Comparison of ENCODE assay signal across 26 cellular contexts in the genomic region with DNA sequence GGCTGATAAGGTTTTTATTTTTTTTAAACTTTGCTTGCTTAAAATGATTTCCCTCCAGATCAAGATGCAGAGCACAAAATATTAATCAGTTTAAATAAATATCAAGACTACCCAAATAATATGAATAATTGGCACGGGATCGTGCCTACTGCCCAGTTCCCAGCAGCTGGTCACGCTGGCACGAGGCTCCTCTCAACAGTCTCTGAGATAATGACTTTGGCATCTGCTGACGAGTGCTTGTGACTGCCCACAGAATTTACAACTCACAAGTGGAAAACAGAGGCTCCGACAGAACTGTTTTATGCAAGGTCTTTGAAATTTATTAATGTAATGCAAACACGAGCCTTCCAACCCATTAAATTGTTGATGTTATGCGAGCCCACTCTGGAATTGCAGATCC.
DNase-seq lines count a peak whose midpoint lies in the region; ATAC-seq, FAIRE-seq and TF ChIP-seq lines count a peak whose summit lies in the region.
"Had no signal": no experiment of that assay in that cellular context is flagged by ENCODE, and none has a peak within 500 bp of the region (broad histone marks: within the 10 kb centered on the region; RNA-seq: fewer than 3 reads in every experiment).

No MANE protein-coding gene starts in this region.

- DNase-seq in NCI-H1105 treated with DMSO at 0.1 percent for 48 hours (lab: John Stamatoyannopoulos, UW) = peak; percentile 77
- DNase-seq in WTC11 (ENCODE audit: low spot score) = no peak
- DNase-seq in hippocampal formation (lab: John Stamatoyannopoulos, UW) = peak; percentile 27 to 46
- no peak for DNase-seq in upper lobe of right lung
- no peak for DNase-seq in HTR-8/SVneo (ENCODE audit: insufficient read length, low spot score)
- no peak for DNase-seq in HT-29 (ENCODE audit: low spot score)
- no peak for DNase-seq in AG08396 (ENCODE audit: low spot score)
- DNase-seq: activated B cell treated with CpG ODN at 0.5 μM for 24 hours; activated CD4-positive, alpha-beta memory T cell treated with anti-CD3 and anti-CD28 coated beads for 36 hours; activated T-cell treated with anti-CD3 and anti-CD28 coated beads, Interleukin-2, amount 50 U/mL, for 1 hour; central memory CD4-positive, alpha-beta T cell; EL; foreskin fibroblast; Kasumi-1; naive B cell; NCI-H1417 treated with DMSO at 0.1 percent for 48 hours; NCI-H2227 treated with DMSO at 0.1 percent for 48 hours; ovary; SK-N-SH; stimulated activated CD4-positive, alpha-beta T cell treated with anti-CD3 and anti-CD28 coated beads, Interleukin-2, amount 100 ng/mL, for 24 hours; stimulated activated naive CD4-positive, alpha-beta T cell; tibial artery had no signal

- H3K9me3 ChIP-seq in upper lobe of right lung = no peaks in the 10 kb centered on the region
- H3K9me3 ChIP-seq: ovary, SK-N-SH, tibial artery had no signal

- H3K4me3 Mint-ChIP-seq in WTC11 = no peak overlapping the region
- H3K4me3 Mint-ChIP-seq: activated B cell treated with CpG ODN at 0.5 μM for 24 hours; activated CD4-positive, alpha-beta memory T cell treated with anti-CD3 and anti-CD28 coated beads for 36 hours; naive B cell had no signal

- intact Hi-C loops in upper lobe of right lung (cut with DNase I) = no loop called here

- no peak overlapping the region for H3K27ac ChIP-seq in upper lobe of right lung
- H3K27ac ChIP-seq: ovary, tibial artery had no signal

- H3K4me1 ChIP-seq in upper lobe of right lung = no peaks in the 10 kb centered on the region
- H3K4me1 ChIP-seq: tibial artery had no signal

- H3K27me3 Mint-ChIP-seq in WTC11 (ENCODE audit: low read depth) = peaks cover 8% of the 10 kb centered on the region
- H3K27me3 Mint-ChIP-seq: activated B cell treated with CpG ODN at 0.5 μM for 24 hours; activated CD4-positive, alpha-beta memory T cell treated with anti-CD3 and anti-CD28 coated beads for 36 hours; naive B cell had no signal

- H3K27me3 ChIP-seq in upper lobe of right lung = no peaks in the 10 kb centered on the region
- H3K27me3 ChIP-seq: dorsolateral prefrontal cortex, ovary, tibial artery had no signal

- TF ChIP-seq CTCF in WTC11 (IDR thresholded peaks at IDR 0.05) = no peak
- no peak for TF ChIP-seq CTCF in upper lobe of right lung (IDR thresholded peaks at IDR 0.05)

- H3K4me1 Mint-ChIP-seq in WTC11 = peaks cover 16% of the 10 kb centered on the region
- H3K4me1 Mint-ChIP-seq: activated B cell treated with CpG ODN at 0.5 μM for 24 hours, naive B cell had no signal

- POLR2A ChIA-PET in WTC11 (lab: Charles Lee) = no interaction called here

- no peak overlapping the region for H3K4me3 ChIP-seq in upper lobe of right lung
- H3K4me3 ChIP-seq: ovary, tibial artery had no signal

- CTCF ChIA-PET in WTC11 (lab: Charles Lee) = no interaction called here

- no peak for FAIRE-seq in HTR-8/SVneo (lab: Jason Lieb, UNC)
- FAIRE-seq: keratinocyte, RCC 7860 had no signal

- ATAC-seq in WTC11 = no peak
- ATAC-seq in upper lobe of right lung = peak; percentile 35
- ATAC-seq: HCT116 had no signal

- H3K27ac Mint-ChIP-seq in WTC11 = peak overlapping the region; percentile 61; the same call in 1 of the 2 replicates
- H3K27ac Mint-ChIP-seq: activated B cell treated with CpG ODN at 0.5 μM for 24 hours; activated CD4-positive, alpha-beta memory T cell treated with anti-CD3 and anti-CD28 coated beads for 36 hours; naive B cell had no signal

- no peaks in the 10 kb centered on the region for H3K36me3 ChIP-seq in upper lobe of right lung
- H3K36me3 ChIP-seq: ovary, tibial artery had no signal

- no peaks in the 10 kb centered on the region for H3K9me3 Mint-ChIP-seq in WTC11
- H3K9me3 Mint-ChIP-seq: activated CD4-positive, alpha-beta memory T cell treated with anti-CD3 and anti-CD28 coated beads for 36 hours had no signal

- no peaks in the 10 kb centered on the region for H3K36me3 Mint-ChIP-seq in WTC11
- H3K36me3 Mint-ChIP-seq: activated CD4-positive, alpha-beta memory T cell treated with anti-CD3 and anti-CD28 coated beads for 36 hours; naive B cell had no signal

TF ChIP-seq in WTC11, 78 proteins besides CTCF, POLR2A, EP300 and RAD21:
- TF ChIP-seq NR2C2 (CRISPR knock-in tag; IDR thresholded peaks at IDR 0.05) = no peak
- TF ChIP-seq, protein P1, sequence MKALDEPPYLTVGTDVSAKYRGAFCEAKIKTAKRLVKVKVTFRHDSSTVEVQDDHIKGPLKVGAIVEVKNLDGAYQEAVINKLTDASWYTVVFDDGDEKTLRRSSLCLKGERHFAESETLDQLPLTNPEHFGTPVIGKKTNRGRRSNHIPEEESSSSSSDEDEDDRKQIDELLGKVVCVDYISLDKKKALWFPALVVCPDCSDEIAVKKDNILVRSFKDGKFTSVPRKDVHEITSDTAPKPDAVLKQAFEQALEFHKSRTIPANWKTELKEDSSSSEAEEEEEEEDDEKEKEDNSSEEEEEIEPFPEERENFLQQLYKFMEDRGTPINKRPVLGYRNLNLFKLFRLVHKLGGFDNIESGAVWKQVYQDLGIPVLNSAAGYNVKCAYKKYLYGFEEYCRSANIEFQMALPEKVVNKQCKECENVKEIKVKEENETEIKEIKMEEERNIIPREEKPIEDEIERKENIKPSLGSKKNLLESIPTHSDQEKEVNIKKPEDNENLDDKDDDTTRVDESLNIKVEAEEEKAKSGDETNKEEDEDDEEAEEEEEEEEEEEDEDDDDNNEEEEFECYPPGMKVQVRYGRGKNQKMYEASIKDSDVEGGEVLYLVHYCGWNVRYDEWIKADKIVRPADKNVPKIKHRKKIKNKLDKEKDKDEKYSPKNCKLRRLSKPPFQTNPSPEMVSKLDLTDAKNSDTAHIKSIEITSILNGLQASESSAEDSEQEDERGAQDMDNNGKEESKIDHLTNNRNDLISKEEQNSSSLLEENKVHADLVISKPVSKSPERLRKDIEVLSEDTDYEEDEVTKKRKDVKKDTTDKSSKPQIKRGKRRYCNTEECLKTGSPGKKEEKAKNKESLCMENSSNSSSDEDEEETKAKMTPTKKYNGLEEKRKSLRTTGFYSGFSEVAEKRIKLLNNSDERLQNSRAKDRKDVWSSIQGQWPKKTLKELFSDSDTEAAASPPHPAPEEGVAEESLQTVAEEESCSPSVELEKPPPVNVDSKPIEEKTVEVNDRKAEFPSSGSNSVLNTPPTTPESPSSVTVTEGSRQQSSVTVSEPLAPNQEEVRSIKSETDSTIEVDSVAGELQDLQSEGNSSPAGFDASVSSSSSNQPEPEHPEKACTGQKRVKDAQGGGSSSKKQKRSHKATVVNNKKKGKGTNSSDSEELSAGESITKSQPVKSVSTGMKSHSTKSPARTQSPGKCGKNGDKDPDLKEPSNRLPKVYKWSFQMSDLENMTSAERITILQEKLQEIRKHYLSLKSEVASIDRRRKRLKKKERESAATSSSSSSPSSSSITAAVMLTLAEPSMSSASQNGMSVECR (CRISPR knock-in tag; IDR thresholded peaks at IDR 0.05; ENCODE audit: borderline replicate concordance) = no peak
- TF ChIP-seq CREM (CRISPR knock-in tag; IDR thresholded peaks at IDR 0.05) = no peak
- TF ChIP-seq HMGA2 (CRISPR knock-in tag; IDR thresholded peaks at IDR 0.05) = no peak
- TF ChIP-seq, protein P2, sequence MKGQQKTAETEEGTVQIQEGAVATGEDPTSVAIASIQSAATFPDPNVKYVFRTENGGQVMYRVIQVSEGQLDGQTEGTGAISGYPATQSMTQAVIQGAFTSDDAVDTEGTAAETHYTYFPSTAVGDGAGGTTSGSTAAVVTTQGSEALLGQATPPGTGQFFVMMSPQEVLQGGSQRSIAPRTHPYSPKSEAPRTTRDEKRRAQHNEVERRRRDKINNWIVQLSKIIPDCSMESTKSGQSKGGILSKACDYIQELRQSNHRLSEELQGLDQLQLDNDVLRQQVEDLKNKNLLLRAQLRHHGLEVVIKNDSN (CRISPR knock-in tag; IDR thresholded peaks at IDR 0.05) = no peak
- TF ChIP-seq ZNF219 (CRISPR knock-in tag; IDR thresholded peaks at IDR 0.05; ENCODE audit: borderline replicate concordance) = no peak
- TF ChIP-seq SOX15 (CRISPR knock-in tag; IDR thresholded peaks at IDR 0.05) = no peak
- TF ChIP-seq, protein P3, sequence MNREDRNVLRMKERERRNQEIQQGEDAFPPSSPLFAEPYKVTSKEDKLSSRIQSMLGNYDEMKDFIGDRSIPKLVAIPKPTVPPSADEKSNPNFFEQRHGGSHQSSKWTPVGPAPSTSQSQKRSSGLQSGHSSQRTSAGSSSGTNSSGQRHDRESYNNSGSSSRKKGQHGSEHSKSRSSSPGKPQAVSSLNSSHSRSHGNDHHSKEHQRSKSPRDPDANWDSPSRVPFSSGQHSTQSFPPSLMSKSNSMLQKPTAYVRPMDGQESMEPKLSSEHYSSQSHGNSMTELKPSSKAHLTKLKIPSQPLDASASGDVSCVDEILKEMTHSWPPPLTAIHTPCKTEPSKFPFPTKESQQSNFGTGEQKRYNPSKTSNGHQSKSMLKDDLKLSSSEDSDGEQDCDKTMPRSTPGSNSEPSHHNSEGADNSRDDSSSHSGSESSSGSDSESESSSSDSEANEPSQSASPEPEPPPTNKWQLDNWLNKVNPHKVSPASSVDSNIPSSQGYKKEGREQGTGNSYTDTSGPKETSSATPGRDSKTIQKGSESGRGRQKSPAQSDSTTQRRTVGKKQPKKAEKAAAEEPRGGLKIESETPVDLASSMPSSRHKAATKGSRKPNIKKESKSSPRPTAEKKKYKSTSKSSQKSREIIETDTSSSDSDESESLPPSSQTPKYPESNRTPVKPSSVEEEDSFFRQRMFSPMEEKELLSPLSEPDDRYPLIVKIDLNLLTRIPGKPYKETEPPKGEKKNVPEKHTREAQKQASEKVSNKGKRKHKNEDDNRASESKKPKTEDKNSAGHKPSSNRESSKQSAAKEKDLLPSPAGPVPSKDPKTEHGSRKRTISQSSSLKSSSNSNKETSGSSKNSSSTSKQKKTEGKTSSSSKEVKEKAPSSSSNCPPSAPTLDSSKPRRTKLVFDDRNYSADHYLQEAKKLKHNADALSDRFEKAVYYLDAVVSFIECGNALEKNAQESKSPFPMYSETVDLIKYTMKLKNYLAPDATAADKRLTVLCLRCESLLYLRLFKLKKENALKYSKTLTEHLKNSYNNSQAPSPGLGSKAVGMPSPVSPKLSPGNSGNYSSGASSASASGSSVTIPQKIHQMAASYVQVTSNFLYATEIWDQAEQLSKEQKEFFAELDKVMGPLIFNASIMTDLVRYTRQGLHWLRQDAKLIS (CRISPR knock-in tag; IDR thresholded peaks at IDR 0.05; ENCODE audit: borderline replicate concordance) = no peak
- TF ChIP-seq, protein P4, sequence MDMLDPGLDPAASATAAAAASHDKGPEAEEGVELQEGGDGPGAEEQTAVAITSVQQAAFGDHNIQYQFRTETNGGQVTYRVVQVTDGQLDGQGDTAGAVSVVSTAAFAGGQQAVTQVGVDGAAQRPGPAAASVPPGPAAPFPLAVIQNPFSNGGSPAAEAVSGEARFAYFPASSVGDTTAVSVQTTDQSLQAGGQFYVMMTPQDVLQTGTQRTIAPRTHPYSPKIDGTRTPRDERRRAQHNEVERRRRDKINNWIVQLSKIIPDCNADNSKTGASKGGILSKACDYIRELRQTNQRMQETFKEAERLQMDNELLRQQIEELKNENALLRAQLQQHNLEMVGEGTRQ (CRISPR knock-in tag; IDR thresholded peaks at IDR 0.05) = no peak
TF ChIP-seq in WTC11: peak in this region for 0.

Comparison
In these comparisons a context has a peak if more than half of its experiments do, and no peak if none do; other contexts are left out.
1. DNase-seq: peak in NCI-H1105 treated with DMSO at 0.1 percent for 48 hours (single experiment) and hippocampal formation (2 of 2); none in WTC11 (single experiment), upper lobe of right lung (single experiment), HTR-8/SVneo (single experiment), HT-29 (single experiment) and AG08396 (single experiment).